19 cellular contexts compared by ENCODE assay signal in the genomic region with DNA sequence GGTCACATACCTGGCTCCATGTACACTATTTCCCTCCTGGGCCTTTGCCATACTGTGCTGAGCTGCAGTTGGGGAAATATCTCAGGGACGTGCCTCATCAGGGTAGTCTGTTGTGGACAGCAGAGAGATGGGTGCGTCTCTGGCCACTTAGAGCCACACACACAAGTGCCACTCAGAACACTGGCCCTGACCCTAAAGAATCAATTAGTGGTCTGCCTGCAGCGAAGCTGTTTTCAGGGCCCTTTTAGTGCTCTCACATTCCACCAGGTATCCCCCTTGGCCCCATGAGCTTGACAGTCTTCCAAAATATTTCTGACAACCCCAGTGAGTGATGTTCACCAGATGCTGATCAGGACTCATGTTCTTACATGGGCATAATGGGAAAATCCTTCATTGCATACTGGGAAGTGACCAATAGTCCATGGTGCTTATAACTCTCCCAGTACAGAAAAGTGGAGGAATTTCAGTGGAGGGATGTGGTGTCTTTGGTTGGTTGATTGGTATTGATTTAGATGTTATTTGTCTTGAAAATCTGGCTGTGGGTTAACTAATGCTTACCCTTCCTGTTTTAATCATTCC.
DNase-seq lines count a peak whose midpoint lies in the region; ATAC-seq and TF ChIP-seq lines count a peak whose summit lies in the region.
"Had no signal": no experiment of that assay in that cellular context is flagged by ENCODE, and none has a peak within 500 bp of the region (broad histone marks: within the 10 kb centered on the region; RNA-seq: fewer than 3 reads in every experiment).

No MANE protein-coding gene starts in this region.

- in situ Hi-C loops in GM13976 (cut with MboI; ENCODE audit: low sequenced_read_pairs, unreplicated experiment), result loop anchor here (25.0 kb wide), 1 partner anchor 206 kb away; the partner anchor contains the start of gene PRSS23

- H3K4me1 Mint-ChIP-seq in chondrocyte (ENCODE audit: low read depth) (peaks cover 30% of the 10 kb centered on the region), nephron progenitor cell (peaks cover 23% of the 10 kb centered on the region)

- TF ChIP-seq CTCF in PC-3 (conservative IDR thresholded peaks at IDR 0.05; ENCODE audit: low read depth, low read length), result no peak
- TF ChIP-seq CTCF in chondrocyte (IDR thresholded peaks at IDR 0.05), result no peak
- no peak for TF ChIP-seq CTCF in nephron progenitor cell (IDR thresholded peaks at IDR 0.05)
- TF ChIP-seq CTCF in thyroid gland (IDR thresholded peaks at IDR 0.05), result no peak
- no peak for TF ChIP-seq CTCF in GM13976 (IDR thresholded peaks at IDR 0.05; ENCODE audit: borderline replicate concordance, control extremely low read depth, extremely low read depth, insufficient read depth, missing control alignments)

- H3K27ac ChIP-seq in PC-3 (ENCODE audit: low read length) (peak overlapping the region; percentile 85), thyroid gland (peak overlapping the region in 2 of 3 donors; percentile 19 to 49)
- H3K27ac ChIP-seq: colonic mucosa had no signal

- H3F3A ChIP-seq in PC-3 (ENCODE audit: low read length, unreplicated experiment), result no peaks in the 10 kb centered on the region

- whole genome bisulfite sequencing in thyroid gland, 2 donors, result 88 to 91% methylated on average over 3 of the region's 3 CpGs

- intact Hi-C loops in PC-3 (cut with micrococcal nuclease) (loop anchor here (2.0 to 5.0 kb wide), 4 partner anchors 14 to 196 kb away; partner anchors contain the start of gene PRSS23), thyroid gland (cut with DNase I) (loop anchor here (5.0 kb wide), 1 partner anchor 149 kb away; no protein-coding TSS in a partner anchor)

- H3K9me3 Mint-ChIP-seq in chondrocyte (ENCODE audit: low read depth) (peaks cover 2% of the 10 kb centered on the region), nephron progenitor cell (peaks cover 17% of the 10 kb centered on the region)
- H3K9me3 Mint-ChIP-seq: natural killer cell treated with Interleukin-12 subunit alpha and Interleukin-12 subunit beta and Interleukin-15 and Interleukin-18, amount 100 ng/mL, for 72 hours; T-helper 1 cell treated with Interleukin-12 subunit alpha and Interleukin-12 subunit beta and Interleukin-4 antibody, amounts not matched to agents 30 μg/mL and 1 μg/mL, for 36 hours had no signal

- H3K27me3 Mint-ChIP-seq in chondrocyte (ENCODE audit: low read depth) (no peaks in the 10 kb centered on the region), nephron progenitor cell (ENCODE audit: low read depth, poor library complexity) (peaks cover 4% of the 10 kb centered on the region)
- H3K27me3 Mint-ChIP-seq: natural killer cell treated with Interleukin-12 subunit alpha and Interleukin-12 subunit beta and Interleukin-15 and Interleukin-18, amount 100 ng/mL, for 72 hours had no signal

- H3K9me2 ChIP-seq in PC-3 (replicated peaks; ENCODE audit: low read length), result no peaks in the 10 kb centered on the region

- H3K27me3 ChIP-seq in PC-3 (ENCODE audit: low read length), result no peaks in the 10 kb centered on the region
- no peaks in the 10 kb centered on the region for H3K27me3 ChIP-seq in thyroid gland
- H3K27me3 ChIP-seq: colonic mucosa had no signal

- H3K79me2 ChIP-seq in PC-3 (ENCODE audit: low read length), result no peaks in the 10 kb centered on the region

- H3K9me3 ChIP-seq in PC-3 (ENCODE audit: low read length) (no peaks in the 10 kb centered on the region), thyroid gland (no peaks in the 10 kb centered on the region)
- H3K9me3 ChIP-seq: colonic mucosa had no signal

- no peak for TF ChIP-seq POLR2A in thyroid gland (IDR thresholded peaks at IDR 0.05)

- H3K36me3 Mint-ChIP-seq in chondrocyte (ENCODE audit: low read depth), result no peaks in the 10 kb centered on the region
- H3K36me3 Mint-ChIP-seq in nephron progenitor cell (ENCODE audit: low read depth), result no peaks in the 10 kb centered on the region

- no peak overlapping the region for H3K4me3 ChIP-seq in PC-3 (ENCODE audit: low read length)
- no peak overlapping the region for H3K4me3 ChIP-seq in thyroid gland (replicated peaks in 1 of 3)
- H3K4me3 ChIP-seq: colonic mucosa, lung had no signal

- H2AFZ ChIP-seq in PC-3 (ENCODE audit: low read length), result no peak overlapping the region

- no peaks in the 10 kb centered on the region for H4K20me1 ChIP-seq in PC-3 (ENCODE audit: low read length)

- H3K4me1 ChIP-seq in PC-3 (ENCODE audit: insufficient read depth, low read length) (peaks cover 35% of the 10 kb centered on the region), thyroid gland (peaks cover 9 to 24% of the 10 kb centered on the region in 2 donors)
- H3K4me1 ChIP-seq: colonic mucosa had no signal

- BruUV-seq in PC-3 (replicated peaks; lab: Mats Ljungman, UMichigan), result no TSS peak

- H3K4me3 Mint-ChIP-seq in chondrocyte (ENCODE audit: unreplicated experiment) (no peak overlapping the region), nephron progenitor cell (no peak overlapping the region)
- H3K4me3 Mint-ChIP-seq: natural killer cell treated with Interleukin-12 subunit alpha and Interleukin-12 subunit beta and Interleukin-15 and Interleukin-18, amount 100 ng/mL, for 72 hours; T-helper 1 cell treated with Interleukin-12 subunit alpha and Interleukin-12 subunit beta and Interleukin-4 antibody, amounts not matched to agents 30 μg/mL and 1 μg/mL, for 36 hours had no signal

- DNase-seq in PC-3 (no peak), chondrocyte (ENCODE audit: low spot score) (no peak), nephron progenitor cell (no peak), thyroid gland (no peak), GM13976 (ENCODE audit: low spot score) (no peak)
- no peak for DNase-seq in activated CD4-positive, alpha-beta T cell treated with anti-CD3 and anti-CD28 coated beads, Interleukin-2, amount 50 U/mL, for 1 hour
- DNase-seq: AML-193; amygdala; colonic mucosa; COR-L47; NCI-H1930; NK-92 treated with Interleukin-12 subunit alpha and Interleukin-12 subunit beta, amount 100 ng/mL, for 24 hours; right cardiac atrium; Right ventricle myocardium superior had no signal

- H3K36me3 ChIP-seq in PC-3 (ENCODE audit: low read depth, low read length) (peaks cover 3% of the 10 kb centered on the region; the same call in 1 of the 2 replicates), thyroid gland (no peaks in the 10 kb centered on the region)
- H3K36me3 ChIP-seq: colonic mucosa had no signal

- POLR2A ChIA-PET in PC-3 (lab: Charles Lee; ENCODE audit: unreplicated experiment), result no interaction called here

- H3K27ac Mint-ChIP-seq in chondrocyte (ENCODE audit: unreplicated experiment) (peak overlapping the region; percentile 68), nephron progenitor cell (peak overlapping the region; percentile 76)
- H3K27ac Mint-ChIP-seq: T-helper 1 cell treated with Interleukin-12 subunit alpha and Interleukin-12 subunit beta and Interleukin-4 antibody, amounts not matched to agents 30 μg/mL and 1 μg/mL, for 36 hours had no signal

- H3K9ac ChIP-seq in PC-3 (ENCODE audit: low read length), result peak overlapping the region; percentile 55

- ATAC-seq in PC-3 (no peak), GM18907 (IDR thresholded peaks at IDR 0.05; ENCODE audit: unreplicated experiment) (no peak)
- ATAC-seq: activated CD4-positive, CD25-positive, alpha-beta regulatory T cell treated with anti-CD3 and anti-CD28 coated beads, Interleukin-2, amount 50 U/mL, for 24 hours; natural killer cell treated with Interleukin-12 subunit alpha and Interleukin-12 subunit beta and Interleukin-15 and Interleukin-18, amount 100 ng/mL, for 72 hours had no signal

- CTCF ChIA-PET in PC-3 (lab: Charles Lee), result no interaction called here

- H3K4me2 ChIP-seq in PC-3 (ENCODE audit: low read length), result no peak overlapping the region
